Comparison of ENCODE assay signal across 26 cellular contexts in genomic region chr9:97514531-97514930, GRCh38. TPM values are rescaled to one million over a fixed set of nuclear protein-coding genes. Genes with fewer than 3 reads are reported as not detected.
DNase-seq lines count a peak whose midpoint lies in the region; ATAC-seq and TF ChIP-seq lines count a peak whose summit lies in the region.
"Had no signal": no experiment of that assay in that cellular context is flagged by ENCODE, and none has a peak within 500 bp of the region (broad histone marks: within the 10 kb centered on the region; RNA-seq: fewer than 3 reads in every experiment).

No MANE protein-coding gene starts in this region.

- 0 out of 2 replicates have a peak, but pooled peaks cover 10% of the 10 kb centered on the region for H4K20me1 ChIP-seq in IMR-90 (ENCODE audit: insufficient read depth, low read length)

- TF ChIP-seq CTCF in IMR-90 (conservative IDR thresholded peaks at IDR 0.05; ENCODE audit: low read depth, low read length) (no peak), right atrium auricular region (IDR thresholded peaks at IDR 0.05) (no peak), Peyer's patch (IDR thresholded peaks at IDR 0.05) (no peak), testis (IDR thresholded peaks at IDR 0.05) (no peak)

- no peak overlapping the region for H3K4me2 ChIP-seq in IMR-90 (ENCODE audit: low read depth, low read length)
- H3K4me2 ChIP-seq: KMS-11 had no signal

- CTCF ChIA-PET in IMR-90 (lab: Yijun Ruan, JAX) = no interaction called here

- H3K56ac ChIP-seq in IMR-90 (ENCODE audit: extremely low read depth, insufficient read depth, low read length) = no peak overlapping the region

- DNase-seq in IMR-90 (no peak), dermis microvascular lymphatic vessel endothelial cell (ENCODE audit: low read depth in 2 of 2) (peak; percentile 39 to 70), right atrium auricular region (ENCODE audit: low spot score) (no peak), renal cortical epithelial cell (ENCODE audit: low read depth) (peak; percentile 36), Peyer's patch (no peak), testis (no peak)
- DNase-seq: activated CD4-positive, alpha-beta T cell treated with anti-CD3 and anti-CD28 coated beads for 4 hours; activated CD8-positive, alpha-beta T cell treated with anti-CD3 and anti-CD28 coated beads, Interleukin-2, amount 10 ng/mL, durations not matched to agents 7 days and 5 days; activated naive CD4-positive, alpha-beta T cell treated with anti-CD3 and anti-CD28 coated beads, Interleukin-2, amount 50 U/mL, for 16 hours; amygdala; CD4-positive, alpha-beta memory T cell; H7; MM.1S; naive B cell; NCI-H1417; NCI-H2081 treated with DMSO at 0.1 percent for 48 hours; NCI-H82; T1000; upper lobe of right lung had no signal

- no peak for TF ChIP-seq RAD21 in IMR-90 (IDR thresholded peaks at IDR 0.05; ENCODE audit: low read length)

- H3K9me3 ChIP-seq in IMR-90 (ENCODE audit: control insufficient read depth, insufficient read depth, low read length) (no peaks in the 10 kb centered on the region; the same call in 1 of the 2 replicates), right atrium auricular region (no peaks in the 10 kb centered on the region), Peyer's patch (no peaks in the 10 kb centered on the region), testis (no peaks in the 10 kb centered on the region)
- H3K9me3 ChIP-seq: prostate gland, SJSA1, upper lobe of right lung had no signal

- no peak overlapping the region for H3K18ac ChIP-seq in IMR-90 (ENCODE audit: low read depth, low read length)

- H4K5ac ChIP-seq in IMR-90 (ENCODE audit: low read depth, low read length) = no peak overlapping the region

- H3K9me1 ChIP-seq in IMR-90 (ENCODE audit: insufficient read depth, low read length) = peaks cover 20% of the 10 kb centered on the region

- H2BK120ac ChIP-seq in IMR-90 (ENCODE audit: low read depth, low read length) = no peak overlapping the region

- 84% methylated on average over 6 of the region's 9 CpGs; no CpG with 5 or more reads in 1 of the 2 experiments for WGBS in IMR-90 (ENCODE audit: extremely low coverage in 2 of 2, insufficient read length in 1 of 2), 2 experiments
- 89% methylated on average over 9 of the region's 9 CpGs for WGBS in testis, 2 donors

- H4K91ac ChIP-seq in IMR-90 (ENCODE audit: insufficient read depth, low read depth, low read length) = no peak overlapping the region

- H3K27ac ChIP-seq in IMR-90 (ENCODE audit: insufficient read depth, low read length) (no peak overlapping the region), right atrium auricular region (peak overlapping the region; percentile 49 to 79), Peyer's patch (no peak overlapping the region), testis (no peak overlapping the region)
- H3K27ac ChIP-seq: KMS-11, prostate gland, SJSA1, upper lobe of right lung, VCaP had no signal

- no peak for ATAC-seq in IMR-90 (ENCODE audit: low read depth)
- ATAC-seq in GM19467 (IDR thresholded peaks at IDR 0.05; ENCODE audit: unreplicated experiment) = no peak
- ATAC-seq: activated CD8-positive, alpha-beta T cell treated with anti-CD3 and anti-CD28 coated beads, Interleukin-2, amount 10 ng/mL, durations not matched to agents 7 days and 5 days; GM12878; stimulated activated effector memory CD8-positive, alpha-beta T cell treated with anti-CD3 and anti-CD28 coated beads, Interleukin-12 subunit alpha, Interleukin-12 subunit beta, amount 100 ng/mL, for 72 hours; upper lobe of right lung had no signal

- H2BK20ac ChIP-seq in IMR-90 (ENCODE audit: low read depth, low read length) = no peak overlapping the region

- no peak overlapping the region for H2BK5ac ChIP-seq in IMR-90 (ENCODE audit: low read depth, low read length, poor library complexity, severe bottlenecking)

- no TSS peak for BruUV-seq in IMR-90 (replicated peaks; lab: Mats Ljungman, UMichigan)

- no peak overlapping the region for H3K23ac ChIP-seq in IMR-90 (ENCODE audit: low read depth, low read length)

- POLR2A ChIA-PET in IMR-90 (lab: Charles Lee; ENCODE audit: unreplicated experiment) = no interaction called here

- dilution Hi-C loops in IMR-90 (cut with HindIII; ENCODE audit: low sequenced_read_pairs, unreplicated experiment) = no loop called here

- intact Hi-C loops in IMR-90 (cut with micrococcal nuclease) = no loop called here
- intact Hi-C loops in testis (cut with DNase I; ENCODE audit: low total_unique reads) = no loop called here

- no peak overlapping the region for H4K8ac ChIP-seq in IMR-90 (ENCODE audit: low read depth in 2 of 2, low read length in 2 of 2)

- H2AK9ac ChIP-seq in IMR-90 (replicated peaks; ENCODE audit: low read depth, low read length, poor library complexity) = peak overlapping the region; percentile 33

- H3K9ac ChIP-seq in IMR-90 (ENCODE audit: low read depth, low read length) = no peak overlapping the region
- H3K9ac ChIP-seq: KMS-11 had no signal

- in situ Hi-C loops in IMR-90 (cut with MboI; ENCODE audit: low sequenced_read_pairs) = no loop called here

- H3K4ac ChIP-seq in IMR-90 (ENCODE audit: low read depth, low read length) = no peak overlapping the region

- no peak overlapping the region for H2AK5ac ChIP-seq in IMR-90 (ENCODE audit: low read depth, low read length)

- no peak for TF ChIP-seq POLR2A in IMR-90 (IDR thresholded peaks at IDR 0.05; ENCODE audit: low read depth, low read length)
- TF ChIP-seq POLR2A in Peyer's patch (IDR thresholded peaks at IDR 0.05) = no peak
- no peak for TF ChIP-seq POLR2A in testis (IDR thresholded peaks at IDR 0.05)

- H3K79me1 ChIP-seq in IMR-90 (ENCODE audit: low read depth in 1 of 2, low read length in 2 of 2) = no peaks in the 10 kb centered on the region

- H3K14ac ChIP-seq in IMR-90 (replicated peaks; ENCODE audit: low read depth, low read length) = no peak overlapping the region

- no peak overlapping the region for H3K4me3 ChIP-seq in IMR-90 (ENCODE audit: insufficient read depth, low read depth, low read length)
- no peak overlapping the region for H3K4me3 ChIP-seq in right atrium auricular region
- no peak overlapping the region for H3K4me3 ChIP-seq in Peyer's patch
- no peak overlapping the region for H3K4me3 ChIP-seq in testis
- H3K4me3 ChIP-seq: GM12878, prostate gland, SJSA1, upper lobe of right lung had no signal

- peaks cover 13% of the 10 kb centered on the region for H3K4me1 ChIP-seq in IMR-90 (ENCODE audit: control insufficient read depth, insufficient read depth, low read length)
- peaks cover 0 to 85% of the 10 kb centered on the region in 2 donors for H3K4me1 ChIP-seq in right atrium auricular region
- peaks cover 0 to 15% (median 0%) of the 10 kb centered on the region in 4 donors for H3K4me1 ChIP-seq in Peyer's patch
- no peaks in the 10 kb centered on the region for H3K4me1 ChIP-seq in testis

- no peak overlapping the region for H2BK15ac ChIP-seq in IMR-90 (ENCODE audit: low read depth, low read length)

- H3K27me3 ChIP-seq in IMR-90 (ENCODE audit: control insufficient read depth, insufficient read depth, low read length) (peaks cover 6% of the 10 kb centered on the region), right atrium auricular region (no peaks in the 10 kb centered on the region), Peyer's patch (no peaks in the 10 kb centered on the region), testis (no peaks in the 10 kb centered on the region)
- H3K27me3 ChIP-seq: SJSA1, upper lobe of right lung had no signal

- H3K36me3 ChIP-seq in IMR-90 (ENCODE audit: control insufficient read depth, insufficient read depth, low read length) (no peaks in the 10 kb centered on the region), right atrium auricular region (peaks cover 19% of the 10 kb centered on the region), Peyer's patch (no peaks in the 10 kb centered on the region), testis (ENCODE audit: low read depth, missing control alignments) (no peaks in the 10 kb centered on the region)
- H3K36me3 ChIP-seq: prostate gland, SJSA1, upper lobe of right lung had no signal

- no peak overlapping the region for H2AFZ ChIP-seq in IMR-90 (replicated peaks; ENCODE audit: low read length, poor library complexity)

TF ChIP-seq in IMR-90, 13 proteins besides CTCF, POLR2A, EP300 and RAD21 (continues in another document):
- TF ChIP-seq CHD1 (IDR thresholded peaks at IDR 0.05; ENCODE audit: low read depth, low read length) (no peak), ELK1 (IDR thresholded peaks at IDR 0.05; ENCODE audit: borderline replicate concordance, low read depth, low read length) (no peak), MXI1 (IDR thresholded peaks at IDR 0.05; ENCODE audit: borderline replicate concordance, low read depth, low read length) (no peak), NFE2L2 (IDR thresholded peaks at IDR 0.05; ENCODE audit: low read depth, low read length) (no peak), BHLHE40 (IDR thresholded peaks at IDR 0.05; ENCODE audit: low read depth, low read length) (no peak), CEBPB (IDR thresholded peaks at IDR 0.05; ENCODE audit: low read depth, low read length) (no peak), FOS (IDR thresholded peaks at IDR 0.05; ENCODE audit: low read depth, low read length) (no peak), RCOR1 (IDR thresholded peaks at IDR 0.05; ENCODE audit: insufficient replicate concordance, low read length) (no peak)

RNA-seq across cellular contexts. Expression of gene TMOD1, which starts 13.1 kb away (rescaled TPM):
- 0.18 and 0.28 TPM in 2 replicates for total RNA-seq in IMR-90 (2012; rRNA removed)
- 0.19 and 0.38 TPM in 2 replicates for polyA plus RNA-seq in IMR-90 (2012; rRNA removed)
- polyA plus RNA-seq in IMR-90 (2012; cell fraction: cytosol; rRNA removed) = 0.16 and 0.26 TPM in 2 replicates
- 0.10 and 0.66 TPM in 2 replicates for polyA plus RNA-seq in IMR-90 (2012; cell fraction: nucleus; rRNA removed; ENCODE audit: low replicate concordance)
- total RNA-seq in dermis microvascular lymphatic vessel endothelial cell = 1.7 and 2.1 TPM in 2 replicates
- total RNA-seq in right atrium auricular region = 100 to 1,000 TPM; 118 to 122 TPM
- total RNA-seq in renal cortical epithelial cell = 1.6 and 6.5 TPM in 2 replicates
- total RNA-seq in Peyer's patch = 10 to 100 TPM in 1 of 4 donors, 1 to 10 TPM in 3; 2.6 to 15.7 (median 4.9) TPM
- total RNA-seq in testis = 1 to 10 TPM; 3.9 TPM
- polyA plus RNA-seq in testis (ENCODE audit: insufficient read depth, low read depth, low replicate concordance) = 7.8 TPM
- total RNA-seq: SJSA1 had no signal

Comparison
In these comparisons a context has a peak if more than half of its experiments do, and no peak if none do; other contexts are left out.
1. DNase-seq: peak in dermis microvascular lymphatic vessel endothelial cell (2 of 2) and renal cortical epithelial cell (single experiment); none in IMR-90 (single experiment), right atrium auricular region (single experiment), Peyer's patch (0 of 3) and testis (single experiment).
2. H3K27ac ChIP-seq: peak in right atrium auricular region (2 of 2); none in IMR-90 (single experiment), Peyer's patch (0 of 4) and testis (0 of 2).
3. RNA of gene TMOD1, which starts 13.1 kb away (total RNA-seq): 118 to 122 TPM in right atrium auricular region; 1.6 to 6.5 TPM in renal cortical epithelial cell, 2.6 to 15.7 TPM in Peyer's patch, 3.9 TPM in testis, 1.7 to 2.1 TPM in dermis microvascular lymphatic vessel endothelial cell and 0.18 to 0.28 TPM in IMR-90; every median in the first group is over 4 times any median in the second.